Comparison of ENCODE assay signal across 1 cellular context in genomic region chr7:113918946-113919345, GRCh38.
TF ChIP-seq lines count a peak whose summit lies in the region.

TSS of gene PPP1R3A (minus strand) at chr7:113919009. CDS start at chr7:113918996, 13 bp downstream.

TF ChIP-seq in WTC11, 78 proteins besides CTCF, POLR2A, EP300 and RAD21 (continued from another document):
- no peak for TF ChIP-seq ZNF512 (CRISPR knock-in tag; IDR thresholded peaks at IDR 0.05; ENCODE audit: borderline replicate concordance)
- TF ChIP-seq AR (CRISPR knock-in tag; IDR thresholded peaks at IDR 0.05), result no peak
- no peak for TF ChIP-seq ZBTB43 (CRISPR knock-in tag; IDR thresholded peaks at IDR 0.05)
- TF ChIP-seq TEAD4 (CRISPR knock-in tag; IDR thresholded peaks at IDR 0.05), result no peak
- no peak for TF ChIP-seq MXD4 (CRISPR knock-in tag; IDR thresholded peaks at IDR 0.05; ENCODE audit: borderline replicate concordance)
- TF ChIP-seq ARID4B (CRISPR knock-in tag; IDR thresholded peaks at IDR 0.05; ENCODE audit: borderline replicate concordance), result no peak
- TF ChIP-seq PRRX2 (CRISPR knock-in tag; IDR thresholded peaks at IDR 0.05), result no peak
- no peak for TF ChIP-seq NFE2L1 (CRISPR knock-in tag; IDR thresholded peaks at IDR 0.05)
- TF ChIP-seq ZNF671 (CRISPR knock-in tag; IDR thresholded peaks at IDR 0.05), result no peak
- TF ChIP-seq ZMAT4 (CRISPR knock-in tag; IDR thresholded peaks at IDR 0.05), result no peak
TF ChIP-seq in WTC11: peak in this region for 0.
